ENCODE assay signal across 1 cellular context in genomic region chr17:72403713-72404209, GRCh38.
TF ChIP-seq lines count a peak whose summit lies in the region.

No MANE protein-coding gene starts in this region.

TF ChIP-seq in HepG2, 621 proteins besides CTCF, POLR2A, EP300 and RAD21 (continued from another document and continues in another):
- TF ChIP-seq ZNF691 (CRISPR knock-in tag; IDR thresholded peaks at IDR 0.05; ENCODE audit: borderline replicate concordance, low read depth) = peak; percentile 57; the same call in 1 of the 2 replicates
- no peak for TF ChIP-seq ZZZ3 (CRISPR knock-in tag; IDR thresholded peaks at IDR 0.05; ENCODE audit: borderline replicate concordance)
- TF ChIP-seq GATAD2A (CRISPR knock-in tag; IDR thresholded peaks at IDR 0.05) = peak; percentile 99
- no peak for TF ChIP-seq ZNF790 (CRISPR knock-in tag; IDR thresholded peaks at IDR 0.05; ENCODE audit: borderline replicate concordance)
- TF ChIP-seq PITX1 (CRISPR knock-in tag; IDR thresholded peaks at IDR 0.05) = peak; percentile 96
- no peak for TF ChIP-seq GLMP (CRISPR knock-in tag; IDR thresholded peaks at IDR 0.05; ENCODE audit: borderline replicate concordance)
- TF ChIP-seq ZBTB3 (CRISPR knock-in tag; IDR thresholded peaks at IDR 0.05; ENCODE audit: borderline replicate concordance, low read depth) = no peak; the same call in 1 of the 2 replicates
- TF ChIP-seq U2AF2 (IDR thresholded peaks at IDR 0.05; ENCODE audit: low read depth, low read length) = no peak
- TF ChIP-seq TCF12 (IDR thresholded peaks at IDR 0.05) = no peak
- peak; percentile 90 for TF ChIP-seq TCF12 (CRISPR knock-in tag; IDR thresholded peaks at IDR 0.05)
- no peak for TF ChIP-seq ARID2 (CRISPR knock-in tag; IDR thresholded peaks at IDR 0.05; ENCODE audit: borderline replicate concordance)
- 0 out of 2 replicates have a peak, but pooled peaks have one; percentile 50 for TF ChIP-seq KLF9 (CRISPR knock-in tag; IDR thresholded peaks at IDR 0.05; ENCODE audit: low read depth)
- TF ChIP-seq ZNF614 (CRISPR knock-in tag; IDR thresholded peaks at IDR 0.05; ENCODE audit: borderline replicate concordance) = 0 out of 2 replicates have a peak, but pooled peaks have one; percentile 83
- TF ChIP-seq ZMYM3 (CRISPR knock-in tag; IDR thresholded peaks at IDR 0.05) = peak; percentile 94; the same call in 1 of the 2 replicates
- TF ChIP-seq BRCA1 (CRISPR knock-in tag; IDR thresholded peaks at IDR 0.05) = no peak; the same call in 1 of the 2 replicates
- TF ChIP-seq ZNF564 (CRISPR knock-in tag; IDR thresholded peaks at IDR 0.05) = peak; percentile 81; the same call in 1 of the 2 replicates
- TF ChIP-seq FOXM1 (CRISPR knock-in tag; IDR thresholded peaks at IDR 0.05) = no peak
- TF ChIP-seq HNRNPLL (IDR thresholded peaks at IDR 0.05; ENCODE audit: low read depth, low read length, poor library complexity, severe bottlenecking) = no peak
- TF ChIP-seq ZNF878 (CRISPR knock-in tag; IDR thresholded peaks at IDR 0.05) = peak; percentile 57; the same call in 1 of the 2 replicates
- TF ChIP-seq CREB1 (IDR thresholded peaks at IDR 0.05) = no peak
- TF ChIP-seq CREB1 (CRISPR knock-in tag; IDR thresholded peaks at IDR 0.05) = peak; percentile 90
- peak; percentile 70; the same call in 1 of the 2 replicates for TF ChIP-seq POLR2AphosphoS5 (IDR thresholded peaks at IDR 0.05; ENCODE audit: low read depth, low read length)
- TF ChIP-seq ZBTB40 (IDR thresholded peaks at IDR 0.05) = no peak
- TF ChIP-seq ZBTB40 (CRISPR knock-in tag; IDR thresholded peaks at IDR 0.05) = peak; percentile 35; the same call in 1 of the 2 replicates
- no peak for TF ChIP-seq PRDM4 (CRISPR knock-in tag; IDR thresholded peaks at IDR 0.05; ENCODE audit: borderline replicate concordance)
- peak in 1 of 2 experiments; percentile 88; a peak in 2 of 4 replicates for TF ChIP-seq KLF16 (CRISPR knock-in tag; IDR thresholded peaks at IDR 0.05)
- no peak for TF ChIP-seq ZNF816 (CRISPR knock-in tag; IDR thresholded peaks at IDR 0.05; ENCODE audit: borderline replicate concordance)
- TF ChIP-seq HOXA3 (CRISPR knock-in tag; IDR thresholded peaks at IDR 0.05) = peak; percentile 84
- TF ChIP-seq ZFP36 (IDR thresholded peaks at IDR 0.05; ENCODE audit: borderline replicate concordance, low read depth, low read length, partially characterized antibody) = no peak
- peak; percentile 99 for TF ChIP-seq PHF21A (CRISPR knock-in tag; IDR thresholded peaks at IDR 0.05)
- no peak for TF ChIP-seq ZFP36L1 (CRISPR knock-in tag; IDR thresholded peaks at IDR 0.05)
- TF ChIP-seq RBM39 (IDR thresholded peaks at IDR 0.05; ENCODE audit: low read depth, low read length, poor library complexity, severe bottlenecking) = no peak
- TF ChIP-seq FOXK1 (CRISPR knock-in tag; IDR thresholded peaks at IDR 0.05; ENCODE audit: borderline replicate concordance, low read depth) = peak; percentile 65; the same call in 1 of the 2 replicates
- TF ChIP-seq ZNF367 (CRISPR knock-in tag; IDR thresholded peaks at IDR 0.05; ENCODE audit: borderline replicate concordance) = no peak
- peak; percentile 78 for TF ChIP-seq SKI (IDR thresholded peaks at IDR 0.05; ENCODE audit: partially characterized antibody)
- TF ChIP-seq RELA (CRISPR knock-in tag; IDR thresholded peaks at IDR 0.05) = no peak
- peak; percentile 52; the same call in 1 of the 2 replicates for TF ChIP-seq ZNF274 (CRISPR knock-in tag; IDR thresholded peaks at IDR 0.05)
- TF ChIP-seq AGO2 (optimal IDR thresholded peaks at IDR 0.05; ENCODE audit: low read depth, low read length) = no peak
- TF ChIP-seq THAP9 (CRISPR knock-in tag; IDR thresholded peaks at IDR 0.05; ENCODE audit: borderline replicate concordance) = no peak
- TF ChIP-seq PLSCR1 (CRISPR knock-in tag; IDR thresholded peaks at IDR 0.05; ENCODE audit: borderline replicate concordance) = no peak; the same call in 1 of the 2 replicates
- peak; percentile 89 for TF ChIP-seq KDM6A (CRISPR knock-in tag; IDR thresholded peaks at IDR 0.05; ENCODE audit: low read depth)
- TF ChIP-seq HOXA7 (CRISPR knock-in tag; IDR thresholded peaks at IDR 0.05) = no peak
- peak; percentile 74; the same call in 1 of the 2 replicates for TF ChIP-seq HMG20B (CRISPR knock-in tag; conservative IDR thresholded peaks at IDR 0.05)
- peak; percentile 32; the same call in 1 of the 2 replicates for TF ChIP-seq KAT7 (CRISPR knock-in tag; IDR thresholded peaks at IDR 0.05; ENCODE audit: borderline replicate concordance)
- no peak for TF ChIP-seq ZBTB8A (CRISPR knock-in tag; IDR thresholded peaks at IDR 0.05; ENCODE audit: borderline replicate concordance, low read depth)
- TF ChIP-seq CBFB (CRISPR knock-in tag; IDR thresholded peaks at IDR 0.05) = peak; percentile 94
- TF ChIP-seq CHCHD3 (CRISPR knock-in tag; IDR thresholded peaks at IDR 0.05) = no peak
- TF ChIP-seq DR1 (CRISPR knock-in tag; IDR thresholded peaks at IDR 0.05) = no peak; the same call in 1 of the 2 replicates
- TF ChIP-seq ATRX (CRISPR knock-in tag; IDR thresholded peaks at IDR 0.05; ENCODE audit: borderline replicate concordance) = no peak
- TF ChIP-seq ZFYVE20 (CRISPR knock-in tag; IDR thresholded peaks at IDR 0.05; ENCODE audit: borderline replicate concordance, low read depth) = no peak
- TF ChIP-seq SAP130 (CRISPR knock-in tag; IDR thresholded peaks at IDR 0.05; ENCODE audit: low read depth) = peak; percentile 88
- 0 out of 2 replicates have a peak, but pooled peaks have one; percentile 69 for TF ChIP-seq SSRP1 (CRISPR knock-in tag; IDR thresholded peaks at IDR 0.05)
- TF ChIP-seq RFX5 (IDR thresholded peaks at IDR 0.05; ENCODE audit: low read depth, low read length) = no peak
- no peak for TF ChIP-seq PRPF4 (IDR thresholded peaks at IDR 0.05; ENCODE audit: low read depth, low read length, poor library complexity, severe bottlenecking)
- peak; percentile 72 for TF ChIP-seq SP4 (CRISPR knock-in tag; IDR thresholded peaks at IDR 0.05)
- no peak for TF ChIP-seq RAD51 (IDR thresholded peaks at IDR 0.05; ENCODE audit: borderline replicate concordance)
- TF ChIP-seq JARID2 (CRISPR knock-in tag; IDR thresholded peaks at IDR 0.05; ENCODE audit: insufficient replicate concordance) = no peak
